ENCODE assay signal across 11 cellular contexts in the genomic region with DNA sequence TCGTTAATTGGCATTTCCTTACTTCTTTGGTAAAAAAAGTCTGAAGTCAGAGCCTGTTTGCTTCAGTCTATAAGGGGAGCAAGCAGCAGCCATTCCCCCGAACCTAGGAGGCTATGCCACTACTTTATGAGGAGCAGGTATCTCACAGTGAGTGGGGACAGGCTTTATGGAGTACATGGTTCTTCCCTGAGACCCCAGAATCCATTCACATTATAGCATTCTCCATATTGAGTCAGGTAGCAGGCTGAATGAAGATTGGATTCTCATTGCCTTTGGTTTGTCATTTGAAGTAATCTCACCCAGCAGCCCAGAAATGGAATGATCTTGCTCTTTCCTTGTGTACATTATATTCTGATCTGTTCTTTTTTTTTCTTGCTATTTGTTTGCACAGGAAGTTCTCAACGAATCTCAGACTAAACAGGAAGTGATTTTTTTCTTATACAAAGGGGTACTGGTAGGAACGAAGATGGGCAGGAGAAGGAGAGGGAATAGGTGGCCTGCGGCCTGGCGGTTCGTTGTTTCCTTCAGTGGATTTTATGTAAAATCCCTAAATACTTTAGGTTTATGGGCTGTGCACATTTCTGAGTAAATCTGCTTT.
DNase-seq lines count a peak whose midpoint lies in the region; ATAC-seq, FAIRE-seq and TF ChIP-seq lines count a peak whose summit lies in the region.
"Had no signal": no experiment of that assay in that cellular context is flagged by ENCODE, and none has a peak within 500 bp of the region (broad histone marks: within the 10 kb centered on the region; RNA-seq: fewer than 3 reads in every experiment).

No MANE protein-coding gene starts in this region.

- 92% methylated on average over 7 of the region's 7 CpGs for WGBS in HepG2 (ENCODE audit: low lambda C conversion rate)
- 55% methylated on average over 7 of the region's 7 CpGs for whole genome bisulfite sequencing in right lobe of liver (ENCODE audit: insufficient coverage, low coverage, low lambda C conversion rate, missing lambda C conversion rate)

- H3K9ac ChIP-seq in HepG2 (ENCODE audit: insufficient read depth, low read depth, low read length) = no peak overlapping the region

- H3K9me3 Mint-ChIP-seq in T-helper 1 cell treated with Interleukin-12 subunit alpha and Interleukin-12 subunit beta and Interleukin-4 antibody, amounts not matched to agents 30 μg/mL and 1 μg/mL, for 36 hours = no peaks in the 10 kb centered on the region

- H3K79me2 ChIP-seq in HepG2 (ENCODE audit: insufficient read depth, low read length) = peaks cover 64% of the 10 kb centered on the region

- CTCF ChIA-PET in HepG2 (lab: Yijun Ruan, JAX; ENCODE audit: low intra/inter-chr PET ratio, low total read pairs) = no interaction called here

- H3K27me3 ChIP-seq in HepG2 (ENCODE audit: control insufficient read depth in 1 of 2, insufficient read depth in 2 of 2, low read length in 2 of 2) = no peaks in the 10 kb centered on the region
- no peaks in the 10 kb centered on the region for H3K27me3 ChIP-seq in right lobe of liver
- H3K27me3 ChIP-seq: colonic mucosa had no signal

- TF ChIP-seq CTCF in HepG2 (CRISPR knock-in tag; IDR thresholded peaks at IDR 0.05) = no peak
- TF ChIP-seq CTCF in right lobe of liver (IDR thresholded peaks at IDR 0.05) = no peak

- POLR2A ChIA-PET in HepG2 (lab: Yijun Ruan, JAX) = no interaction called here

- H3K36me3 ChIP-seq in HepG2 (replicated peaks in 1 of 2; ENCODE audit: control insufficient read depth in 1 of 2, insufficient read depth in 2 of 2, low read length in 2 of 2) (peaks cover 8 to 29% of the 10 kb centered on the region in 2 experiments), right lobe of liver (peaks cover 0 to 19% (median 0%) of the 10 kb centered on the region in 4 donors)
- H3K36me3 ChIP-seq: colonic mucosa had no signal

- DNase-seq in HepG2 (ENCODE audit: low spot score) = no peak
- DNase-seq in right lobe of liver = no peak
- no peak for DNase-seq in left colon
- no peak for DNase-seq in caudate nucleus (lab: John Stamatoyannopoulos, UW)
- DNase-seq in inferior parietal cortex (ENCODE audit: extremely low spot score) = no peak
- DNase-seq: Caco-2; colonic mucosa; stimulated activated CD4-positive, alpha-beta T cell treated with anti-CD3 and anti-CD28 coated beads, Interleukin-2, amount 100 ng/mL, for 24 hours had no signal

- in situ Hi-C loops in HepG2 (cut with HindIII; ENCODE audit: extremely low pct_ligation_motif_present, low pct_unique_long_range_greater_than_20kb) = no loop called here

- ATAC-seq in HepG2 (no peak), right lobe of liver (no peak), left colon (peak; percentile 44), GM19395 (IDR thresholded peaks at IDR 0.05; ENCODE audit: unreplicated experiment) (no peak), HG02970 (IDR thresholded peaks at IDR 0.05; ENCODE audit: low FRiP score, unreplicated experiment) (no peak)

- no peak for TF ChIP-seq RAD21 in HepG2 (CRISPR knock-in tag; IDR thresholded peaks at IDR 0.05)

- peaks cover 32% of the 10 kb centered on the region for H3K4me1 Mint-ChIP-seq in T-helper 1 cell treated with Interleukin-12 subunit alpha and Interleukin-12 subunit beta and Interleukin-4 antibody, amounts not matched to agents 30 μg/mL and 1 μg/mL, for 36 hours (ENCODE audit: low read depth)

- H3K9me3 ChIP-seq in HepG2 (ENCODE audit: low read length) (no peaks in the 10 kb centered on the region), right lobe of liver (no peaks in the 10 kb centered on the region)
- H3K9me3 ChIP-seq: Caco-2, colonic mucosa had no signal

- H3K4me1 ChIP-seq in HepG2 (ENCODE audit: insufficient read depth, low read length) (0 out of 2 replicates have a peak, but pooled peaks cover 12% of the 10 kb centered on the region), right lobe of liver (peaks cover 0 to 5% (median 0%) of the 10 kb centered on the region in 4 donors)
- H3K4me1 ChIP-seq: Caco-2 had no signal

- H3K27ac ChIP-seq in HepG2 (ENCODE audit: extremely low read length, insufficient read depth, low read length) (no peak overlapping the region), right lobe of liver (peak overlapping the region in 1 of 3 donors; percentile 34), caudate nucleus (ENCODE audit: low read depth, low read length) (no peak overlapping the region)
- H3K27ac ChIP-seq: colonic mucosa had no signal

- TF ChIP-seq POLR2A in HepG2 (IDR thresholded peaks at IDR 0.05; ENCODE audit: insufficient read depth in 1 of 2, low read depth in 2 of 2, low read length in 2 of 2) (no peak), right lobe of liver (IDR thresholded peaks at IDR 0.05) (no peak)

- intact Hi-C loops in HepG2 (cut with micrococcal nuclease; ENCODE audit: unreplicated experiment) (no loop called here), right lobe of liver (cut with DNase I) (no loop called here), left colon (cut with DNase I, micrococcal nuclease) (no loop called here)

- H3K36me3 Mint-ChIP-seq in T-helper 1 cell treated with Interleukin-12 subunit alpha and Interleukin-12 subunit beta and Interleukin-4 antibody, amounts not matched to agents 30 μg/mL and 1 μg/mL, for 36 hours (ENCODE audit: low read depth) = peaks cover 12% of the 10 kb centered on the region

- BruUV-seq in HepG2 (replicated peaks; lab: Mats Ljungman, UMichigan) = no TSS peak

- no peak overlapping the region for H3K4me2 ChIP-seq in HepG2 (ENCODE audit: low read depth, low read length)

- H3K4me3 ChIP-seq in HepG2 (replicated peaks in 1 of 3; ENCODE audit: insufficient read depth in 1 of 3, low read depth in 2 of 3, low read length in 3 of 3) (no peak overlapping the region), right lobe of liver (no peak overlapping the region)
- H3K4me3 ChIP-seq: colonic mucosa had no signal

- no peak for FAIRE-seq in HepG2 (lab: Jason Lieb, UNC)

- peak overlapping the region; percentile 65 for H3K4me3 Mint-ChIP-seq in T-helper 1 cell treated with Interleukin-12 subunit alpha and Interleukin-12 subunit beta and Interleukin-4 antibody, amounts not matched to agents 30 μg/mL and 1 μg/mL, for 36 hours

- H3K27ac Mint-ChIP-seq in T-helper 1 cell treated with Interleukin-12 subunit alpha and Interleukin-12 subunit beta and Interleukin-4 antibody, amounts not matched to agents 30 μg/mL and 1 μg/mL, for 36 hours = peak overlapping the region; percentile 78

- TF ChIP-seq EP300 in HepG2 (IDR thresholded peaks at IDR 0.05; ENCODE audit: low read depth in 2 of 2, low read length in 2 of 2) = no peak
- TF ChIP-seq EP300 in HepG2 (CRISPR knock-in tag; IDR thresholded peaks at IDR 0.05; ENCODE audit: borderline replicate concordance) = no peak

- H3K27me3 Mint-ChIP-seq in T-helper 1 cell treated with Interleukin-12 subunit alpha and Interleukin-12 subunit beta and Interleukin-4 antibody, amounts not matched to agents 30 μg/mL and 1 μg/mL, for 36 hours (ENCODE audit: low read depth) = no peaks in the 10 kb centered on the region

- peaks cover 2% of the 10 kb centered on the region; the same call in 1 of the 2 replicates for H4K20me1 ChIP-seq in HepG2 (ENCODE audit: insufficient read depth, low read length)

- H2AFZ ChIP-seq in HepG2 (ENCODE audit: low read length) = no peak overlapping the region

TF ChIP-seq in HepG2, 621 proteins besides CTCF, POLR2A, EP300 and RAD21:
- TF ChIP-seq RBM22 (optimal IDR thresholded peaks at IDR 0.05; ENCODE audit: low read length) = peak; percentile 27
- TF ChIP-seq, protein P1, sequence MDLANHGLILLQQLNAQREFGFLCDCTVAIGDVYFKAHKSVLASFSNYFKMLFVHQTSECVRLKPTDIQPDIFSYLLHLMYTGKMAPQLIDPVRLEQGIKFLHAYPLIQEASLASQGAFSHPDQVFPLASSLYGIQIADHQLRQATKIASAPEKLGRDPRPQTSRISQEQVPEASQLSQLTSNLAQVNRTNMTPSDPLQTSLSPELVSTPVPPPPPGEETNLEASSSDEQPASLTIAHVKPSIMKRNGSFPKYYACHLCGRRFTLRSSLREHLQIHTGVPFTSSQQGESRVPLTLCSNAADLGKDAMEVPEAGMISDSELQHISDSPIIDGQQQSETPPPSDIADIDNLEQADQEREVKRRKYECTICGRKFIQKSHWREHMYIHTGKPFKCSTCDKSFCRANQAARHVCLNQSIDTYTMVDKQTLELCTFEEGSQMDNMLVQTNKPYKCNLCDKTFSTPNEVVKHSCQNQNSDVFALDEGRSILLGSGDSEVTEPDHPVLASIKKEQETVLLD (CRISPR knock-in tag; IDR thresholded peaks at IDR 0.05; ENCODE audit: low read depth) = no peak
- no peak for TF ChIP-seq GABPA (IDR thresholded peaks at IDR 0.05; ENCODE audit: low read depth, low read length)
- TF ChIP-seq GABPA (CRISPR knock-in tag; IDR thresholded peaks at IDR 0.05; ENCODE audit: low read depth) = peak; percentile 12; the same call in 1 of the 2 replicates
